Comparison of ENCODE assay signal across 1 cellular context in the genomic region with DNA sequence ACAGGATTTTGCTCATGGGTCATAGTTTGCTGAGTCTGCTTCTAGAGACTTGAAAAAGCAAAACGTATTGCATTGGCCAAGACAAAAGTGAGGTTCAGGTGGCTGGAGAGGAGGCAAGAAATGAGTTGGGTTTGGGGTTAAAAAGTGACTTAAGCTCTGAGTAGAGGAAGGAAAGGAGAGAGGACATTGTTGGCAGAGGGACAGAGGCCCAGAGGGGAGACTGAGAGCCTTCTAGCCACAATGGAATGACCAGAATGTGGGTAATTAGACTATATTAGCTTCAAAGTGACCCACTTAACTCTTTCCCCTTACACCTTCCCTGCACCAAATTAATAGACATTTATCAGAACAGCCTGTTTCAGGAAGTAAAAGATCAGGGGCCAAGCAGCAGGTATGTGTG.
TF ChIP-seq lines count a peak whose summit lies in the region.

No MANE protein-coding gene starts in this region.

TF ChIP-seq in GM23338, 12 proteins besides CTCF, POLR2A, EP300 and RAD21:
- TF ChIP-seq, protein P1, sequence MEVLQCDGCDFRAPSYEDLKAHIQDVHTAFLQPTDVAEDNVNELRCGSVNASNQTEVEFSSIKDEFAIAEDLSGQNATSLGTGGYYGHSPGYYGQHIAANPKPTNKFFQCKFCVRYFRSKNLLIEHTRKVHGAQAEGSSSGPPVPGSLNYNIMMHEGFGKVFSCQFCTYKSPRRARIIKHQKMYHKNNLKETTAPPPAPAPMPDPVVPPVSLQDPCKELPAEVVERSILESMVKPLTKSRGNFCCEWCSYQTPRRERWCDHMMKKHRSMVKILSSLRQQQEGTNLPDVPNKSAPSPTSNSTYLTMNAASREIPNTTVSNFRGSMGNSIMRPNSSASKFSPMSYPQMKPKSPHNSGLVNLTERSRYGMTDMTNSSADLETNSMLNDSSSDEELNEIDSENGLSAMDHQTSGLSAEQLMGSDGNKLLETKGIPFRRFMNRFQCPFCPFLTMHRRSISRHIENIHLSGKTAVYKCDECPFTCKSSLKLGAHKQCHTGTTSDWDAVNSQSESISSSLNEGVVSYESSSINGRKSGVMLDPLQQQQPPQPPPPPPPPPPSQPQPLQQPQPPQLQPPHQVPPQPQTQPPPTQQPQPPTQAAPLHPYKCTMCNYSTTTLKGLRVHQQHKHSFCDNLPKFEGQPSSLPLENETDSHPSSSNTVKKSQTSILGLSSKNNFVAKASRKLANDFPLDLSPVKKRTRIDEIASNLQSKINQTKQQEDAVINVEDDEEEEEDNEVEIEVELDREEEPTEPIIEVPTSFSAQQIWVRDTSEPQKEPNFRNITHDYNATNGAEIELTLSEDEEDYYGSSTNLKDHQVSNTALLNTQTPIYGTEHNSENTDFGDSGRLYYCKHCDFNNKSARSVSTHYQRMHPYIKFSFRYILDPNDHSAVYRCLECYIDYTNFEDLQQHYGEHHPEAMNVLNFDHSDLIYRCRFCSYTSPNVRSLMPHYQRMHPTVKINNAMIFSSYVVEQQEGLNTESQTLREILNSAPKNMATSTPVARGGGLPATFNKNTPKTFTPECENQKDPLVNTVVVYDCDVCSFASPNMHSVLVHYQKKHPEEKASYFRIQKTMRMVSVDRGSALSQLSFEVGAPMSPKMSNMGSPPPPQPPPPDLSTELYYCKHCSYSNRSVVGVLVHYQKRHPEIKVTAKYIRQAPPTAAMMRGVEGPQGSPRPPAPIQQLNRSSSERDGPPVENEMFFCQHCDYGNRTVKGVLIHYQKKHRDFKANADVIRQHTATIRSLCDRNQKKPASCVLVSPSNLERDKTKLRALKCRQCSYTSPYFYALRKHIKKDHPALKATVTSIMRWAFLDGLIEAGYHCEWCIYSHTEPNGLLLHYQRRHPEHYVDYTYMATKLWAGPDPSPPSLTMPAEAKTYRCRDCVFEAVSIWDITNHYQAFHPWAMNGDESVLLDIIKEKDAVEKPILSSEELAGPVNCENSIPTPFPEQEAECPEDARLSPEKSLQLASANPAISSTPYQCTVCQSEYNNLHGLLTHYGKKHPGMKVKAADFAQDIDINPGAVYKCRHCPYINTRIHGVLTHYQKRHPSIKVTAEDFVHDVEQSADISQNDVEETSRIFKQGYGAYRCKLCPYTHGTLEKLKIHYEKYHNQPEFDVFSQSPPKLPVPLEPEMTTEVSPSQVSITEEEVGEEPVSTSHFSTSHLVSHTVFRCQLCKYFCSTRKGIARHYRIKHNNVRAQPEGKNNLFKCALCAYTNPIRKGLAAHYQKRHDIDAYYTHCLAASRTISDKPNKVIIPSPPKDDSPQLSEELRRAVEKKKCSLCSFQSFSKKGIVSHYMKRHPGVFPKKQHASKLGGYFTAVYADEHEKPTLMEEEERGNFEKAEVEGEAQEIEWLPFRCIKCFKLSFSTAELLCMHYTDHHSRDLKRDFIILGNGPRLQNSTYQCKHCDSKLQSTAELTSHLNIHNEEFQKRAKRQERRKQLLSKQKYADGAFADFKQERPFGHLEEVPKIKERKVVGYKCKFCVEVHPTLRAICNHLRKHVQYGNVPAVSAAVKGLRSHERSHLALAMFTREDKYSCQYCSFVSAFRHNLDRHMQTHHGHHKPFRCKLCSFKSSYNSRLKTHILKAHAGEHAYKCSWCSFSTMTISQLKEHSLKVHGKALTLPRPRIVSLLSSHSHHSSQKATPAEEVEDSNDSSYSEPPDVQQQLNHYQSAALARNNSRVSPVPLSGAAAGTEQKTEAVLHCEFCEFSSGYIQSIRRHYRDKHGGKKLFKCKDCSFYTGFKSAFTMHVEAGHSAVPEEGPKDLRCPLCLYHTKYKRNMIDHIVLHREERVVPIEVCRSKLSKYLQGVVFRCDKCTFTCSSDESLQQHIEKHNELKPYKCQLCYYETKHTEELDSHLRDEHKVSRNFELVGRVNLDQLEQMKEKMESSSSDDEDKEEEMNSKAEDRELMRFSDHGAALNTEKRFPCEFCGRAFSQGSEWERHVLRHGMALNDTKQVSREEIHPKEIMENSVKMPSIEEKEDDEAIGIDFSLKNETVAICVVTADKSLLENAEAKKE (CRISPR knock-in tag; IDR thresholded peaks at IDR 0.05): no peak
- TF ChIP-seq STAT1 (IDR thresholded peaks at IDR 0.05; ENCODE audit: unreplicated experiment) (no peak), JUNB (IDR thresholded peaks at IDR 0.05; ENCODE audit: unreplicated experiment) (no peak), ETS1 (IDR thresholded peaks at IDR 0.05) (no peak), ZNF114 (CRISPR knock-in tag; IDR thresholded peaks at IDR 0.05) (no peak), REST (IDR thresholded peaks at IDR 0.05; ENCODE audit: unreplicated experiment) (no peak), EZH2 (IDR thresholded peaks at IDR 0.05; ENCODE audit: low read depth, unreplicated experiment) (no peak), CREB1 (CRISPR knock-in tag; IDR thresholded peaks at IDR 0.05; ENCODE audit: low read depth) (no peak), NANOG (IDR thresholded peaks at IDR 0.05; ENCODE audit: borderline replicate concordance) (no peak)
